In the genomic region with DNA sequence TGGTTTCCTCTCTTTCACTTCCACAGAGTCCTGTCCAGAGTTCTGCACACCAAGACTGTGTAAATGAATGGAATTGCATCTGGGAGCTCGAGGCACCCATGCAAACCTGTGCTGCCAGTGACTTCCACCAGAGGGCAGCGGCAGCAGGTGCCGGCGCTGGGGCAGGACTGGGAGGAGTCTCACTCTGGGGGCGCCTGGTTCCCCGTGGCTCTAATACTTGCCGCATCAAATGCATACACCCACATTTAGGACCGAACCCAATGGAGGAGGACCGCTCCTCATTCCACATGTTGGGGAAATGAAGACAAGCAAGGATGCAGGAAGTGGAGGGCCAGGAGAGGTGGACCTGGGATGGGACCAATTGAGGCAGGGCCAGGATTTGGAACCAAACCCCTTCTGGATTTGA, we compare ENCODE assay signal across 8 cellular contexts. TPM values are rescaled to one million over a fixed set of nuclear protein-coding genes. Genes with fewer than 3 reads are reported as not detected.
DNase-seq lines count a peak whose midpoint lies in the region; ATAC-seq lines count a peak whose summit lies in the region.

No MANE protein-coding gene starts in this region.

- H3K9me3 Mint-ChIP-seq in central memory CD8-positive, alpha-beta T cell: no peaks in the 10 kb centered on the region
- peaks cover 3% of the 10 kb centered on the region for H3K9me3 Mint-ChIP-seq in memory B cell

- DNase-seq in DMS53 (lab: John Stamatoyannopoulos, UW): peak; percentile 75
- DNase-seq in DMS53 treated with DMSO at 0.1 percent for 48 hours (lab: John Stamatoyannopoulos, UW; ENCODE audit: unreplicated experiment): no peak
- peak; percentile 41 for DNase-seq in M059J (ENCODE audit: low read depth)
- peak; percentile 80 for DNase-seq in activated CD4-positive, CD25-positive, alpha-beta regulatory T cell treated with anti-CD3 and anti-CD28 coated beads, Interleukin-2, amount 50 U/mL, for 72 hours
- peak; percentile 69 to 70 for DNase-seq in central memory CD8-positive, alpha-beta T cell (ENCODE audit: low spot score in 2 of 2)
- DNase-seq in memory B cell (ENCODE audit: low spot score in 2 of 2): peak; percentile 77 to 78
- DNase-seq in stimulated activated CD8-positive, alpha-beta memory T cell treated with anti-CD3 and anti-CD28 coated beads, Interleukin-7, amount 100 ng/mL, for 1 hour (ENCODE audit: low read depth in 2 of 2): peak; percentile 65 to 71
- no peak for DNase-seq in OCI-M2 (lab: John Stamatoyannopoulos, UW; ENCODE audit: unreplicated experiment)

- peak overlapping the region; percentile 89 for H3K4me3 Mint-ChIP-seq in central memory CD8-positive, alpha-beta T cell
- H3K4me3 Mint-ChIP-seq in memory B cell: peak overlapping the region; percentile 2

- H3K27ac Mint-ChIP-seq in central memory CD8-positive, alpha-beta T cell (ENCODE audit: low read depth): peak overlapping the region; percentile 90
- H3K27ac Mint-ChIP-seq in memory B cell: peak overlapping the region; percentile 32

- peaks cover 24% of the 10 kb centered on the region for H3K36me3 Mint-ChIP-seq in central memory CD8-positive, alpha-beta T cell (ENCODE audit: insufficient read depth)
- H3K36me3 Mint-ChIP-seq in memory B cell: peaks cover 3% of the 10 kb centered on the region

- peaks cover 40% of the 10 kb centered on the region for H3K4me1 Mint-ChIP-seq in central memory CD8-positive, alpha-beta T cell
- H3K4me1 Mint-ChIP-seq in memory B cell: peaks cover 23% of the 10 kb centered on the region

- no peaks in the 10 kb centered on the region for H3K27me3 Mint-ChIP-seq in central memory CD8-positive, alpha-beta T cell
- peaks cover 6% of the 10 kb centered on the region for H3K27me3 Mint-ChIP-seq in memory B cell

- peak; percentile 44 for ATAC-seq in central memory CD8-positive, alpha-beta T cell (replicated peaks; ENCODE audit: extremely low read depth, poor library complexity, severe bottlenecking)
- peak; percentile 91 for ATAC-seq in memory B cell (ENCODE audit: low read depth)

RNA-seq across cellular contexts. Expression of gene CD6, which starts 1.1 kb away (rescaled TPM):
- 0.10 TPM in 1 of 2 replicates, not detected in the other for total RNA-seq in M059J (2014; rRNA removed; shearing (Covaris generic))

RNA-seq across cellular contexts. Expression of gene SLC15A3, which starts 18.4 kb away (rescaled TPM):
- 7.9 and 23.3 TPM in 2 replicates for total RNA-seq in M059J (2014; rRNA removed; shearing (Covaris generic))

RNA-seq across cellular contexts. Expression of gene TMEM132A, which starts 46.1 kb away (rescaled TPM):
- total RNA-seq in M059J (2014; rRNA removed; shearing (Covaris generic)): 29.0 and 57.9 TPM in 2 replicates

RNA-seq across cellular contexts. Expression of gene TMEM109, which starts 56.4 kb away (rescaled TPM):
- 47.7 and 77.7 TPM in 2 replicates for total RNA-seq in M059J (2014; rRNA removed; shearing (Covaris generic))

Comparison
In these comparisons a context has a peak if more than half of its experiments do, and no peak if none do; other contexts are left out.
1. DNase-seq: peak in DMS53 (single experiment), M059J (single experiment), activated CD4-positive, CD25-positive, alpha-beta regulatory T cell treated with anti-CD3 and anti-CD28 coated beads, Interleukin-2, amount 50 U/mL, for 72 hours (single experiment), central memory CD8-positive, alpha-beta T cell (2 of 2), memory B cell (2 of 2) and stimulated activated CD8-positive, alpha-beta memory T cell treated with anti-CD3 and anti-CD28 coated beads, Interleukin-7, amount 100 ng/mL, for 1 hour (2 of 2); none in DMS53 treated with DMSO at 0.1 percent for 48 hours (single experiment) and OCI-M2 (single experiment).